24 cellular contexts compared by ENCODE assay signal in genomic region chr2:164721425-164721824, GRCh38.
A peak's percentile ranks its signal among the peaks of the same experiment; 100 is the strongest.
DNase-seq lines count a peak whose midpoint lies in the region; ATAC-seq and TF ChIP-seq lines count a peak whose summit lies in the region.
"Had no signal": no experiment of that assay in that cellular context is flagged by ENCODE, and none has a peak within 500 bp of the region (broad histone marks: within the 10 kb centered on the region; RNA-seq: fewer than 3 reads in every experiment).

No MANE protein-coding gene starts in this region.

- no peak for TF ChIP-seq POLR2A in breast epithelium (IDR thresholded peaks at IDR 0.05)

- H3K4me1 Mint-ChIP-seq in MCF 10A (ENCODE audit: insufficient read depth, unreplicated experiment), result peaks cover 15% of the 10 kb centered on the region
- no peaks in the 10 kb centered on the region for H3K4me1 Mint-ChIP-seq in activated T-cell treated with anti-CD3 and anti-CD28 coated beads, Interleukin-2, amount 50 U/mL, for 72 hours (ENCODE audit: low read depth)

- H3K4me3 ChIP-seq in breast epithelium (no peak overlapping the region), osteoblast (ENCODE audit: insufficient read depth, low read length) (no peak overlapping the region)

- no peak overlapping the region for H3K4me2 ChIP-seq in osteoblast (ENCODE audit: insufficient read depth, low read length)

- no peak overlapping the region for H3K4me3 Mint-ChIP-seq in MCF 10A (ENCODE audit: unreplicated experiment)
- H3K4me3 Mint-ChIP-seq in activated T-cell treated with anti-CD3 and anti-CD28 coated beads, Interleukin-2, amount 50 U/mL, for 72 hours, result no peak overlapping the region

- H3K27ac Mint-ChIP-seq in MCF 10A (ENCODE audit: low read depth, unreplicated experiment), result peak overlapping the region; percentile 84
- no peak overlapping the region for H3K27ac Mint-ChIP-seq in activated T-cell treated with anti-CD3 and anti-CD28 coated beads, Interleukin-2, amount 50 U/mL, for 72 hours

- POLR2A ChIA-PET in MCF 10A (lab: Yijun Ruan, JAX), result no interaction called here

- H2AFZ ChIP-seq in osteoblast (ENCODE audit: low read length), result no peak overlapping the region

- TF ChIP-seq CTCF in MCF 10A (IDR thresholded peaks at IDR 0.05; ENCODE audit: unreplicated experiment) (no peak), breast epithelium (IDR thresholded peaks at IDR 0.05) (no peak), osteoblast (IDR thresholded peaks at IDR 0.05; ENCODE audit: extremely low read depth, low read depth, low read length) (no peak), omental fat pad (IDR thresholded peaks at IDR 0.05) (no peak)

- H4K20me1 ChIP-seq in osteoblast (ENCODE audit: insufficient read depth, low read length), result no peaks in the 10 kb centered on the region

- H3K36me3 Mint-ChIP-seq in MCF 10A (ENCODE audit: insufficient read depth, unreplicated experiment), result peaks cover 8% of the 10 kb centered on the region
- no peaks in the 10 kb centered on the region for H3K36me3 Mint-ChIP-seq in activated T-cell treated with anti-CD3 and anti-CD28 coated beads, Interleukin-2, amount 50 U/mL, for 72 hours (ENCODE audit: insufficient read depth in 2 of 2)

- H3K27ac ChIP-seq in breast epithelium (no peak overlapping the region), osteoblast (ENCODE audit: low read depth, low read length) (no peak overlapping the region)
- H3K27ac ChIP-seq: 22Rv1, RWPE1 had no signal

- no peaks in the 10 kb centered on the region for H3K9me3 Mint-ChIP-seq in MCF 10A (ENCODE audit: unreplicated experiment)
- no peaks in the 10 kb centered on the region for H3K9me3 Mint-ChIP-seq in activated T-cell treated with anti-CD3 and anti-CD28 coated beads, Interleukin-2, amount 50 U/mL, for 72 hours
- H3K9me3 Mint-ChIP-seq: CD14-positive monocyte had no signal

- H3K9me3 ChIP-seq in breast epithelium, result no peaks in the 10 kb centered on the region
- no peaks in the 10 kb centered on the region for H3K9me3 ChIP-seq in osteoblast (ENCODE audit: low read depth, low read length)
- H3K9me3 ChIP-seq: BE2C had no signal

- CTCF ChIA-PET in MCF 10A (lab: Yijun Ruan, JAX), result interaction anchor here (0.9 to 1.3 kb wide), 2 partner anchors 25 to 192 kb away, joined by 3 to 6 read pairs; no protein-coding TSS in a partner anchor

- H3K27me3 ChIP-seq in breast epithelium (no peaks in the 10 kb centered on the region), osteoblast (ENCODE audit: insufficient read depth, low read length) (no peaks in the 10 kb centered on the region)
- H3K27me3 ChIP-seq: BE2C had no signal

- ATAC-seq in activated T-cell treated with anti-CD3 and anti-CD28 coated beads, Interleukin-2, amount 50 U/mL, for 72 hours (replicated peaks in 1 of 2), result no peak
- no peak for ATAC-seq in omental fat pad (ENCODE audit: low FRiP score)
- ATAC-seq: Panc1 had no signal

- H3K27me3 Mint-ChIP-seq in MCF 10A (ENCODE audit: insufficient read depth, unreplicated experiment), result no peaks in the 10 kb centered on the region
- H3K27me3 Mint-ChIP-seq in activated T-cell treated with anti-CD3 and anti-CD28 coated beads, Interleukin-2, amount 50 U/mL, for 72 hours (ENCODE audit: low read depth), result no peaks in the 10 kb centered on the region

- no TSS peak for BruUV-seq in MCF 10A (replicated peaks; lab: Mats Ljungman, UMichigan)

- DNase-seq in MCF 10A (ENCODE audit: unreplicated experiment) (no peak), breast epithelium (ENCODE audit: low spot score in 2 of 2) (no peak), kidney glomerular epithelial cell (lab: John Stamatoyannopoulos, UW) (peak; percentile 24), osteoblast (ENCODE audit: insufficient read length, low spot score, missing footprints) (peak; percentile 22), NOMO-1 (lab: John Stamatoyannopoulos, UW; ENCODE audit: unreplicated experiment in 2 of 2) (no peak), omental fat pad (ENCODE audit: low spot score) (no peak), 8988T (no peak)
- no peak for DNase-seq in activated T-cell treated with anti-CD3 and anti-CD28 coated beads, Interleukin-2, amount 50 U/mL, for 72 hours
- DNase-seq: ACHN, BE2C, DMS153, IMR-90, KG1, NCI-H1048, NCI-H1417 treated with DMSO at 0.1 percent for 48 hours, NCI-H1694 treated with DMSO at 0.1 percent for 48 hours, NCI-H2081, NCI-H2227 treated with DMSO at 0.1 percent for 48 hours, NCI-H526 treated with DMSO at 0.1 percent for 48 hours, SHP77 treated with DMSO at 0.1 percent for 48 hours had no signal

- no peaks in the 10 kb centered on the region for H3K4me1 ChIP-seq in breast epithelium
- H3K4me1 ChIP-seq in osteoblast (ENCODE audit: insufficient read depth, low read length), result peaks cover 10% of the 10 kb centered on the region
- H3K4me1 ChIP-seq: BE2C had no signal

- intact Hi-C loops in MCF 10A (cut with micrococcal nuclease), result no loop called here
- intact Hi-C loops in breast epithelium (cut with DNase I; ENCODE audit: low total_unique reads), result no loop called here

- H3K36me3 ChIP-seq in breast epithelium (no peaks in the 10 kb centered on the region), osteoblast (ENCODE audit: insufficient read depth, low read length) (no peaks in the 10 kb centered on the region)
- H3K36me3 ChIP-seq: BE2C had no signal

- H3K79me2 ChIP-seq in osteoblast (ENCODE audit: insufficient read depth, low read length), result no peaks in the 10 kb centered on the region

Comparison
In these comparisons a context has a peak if more than half of its experiments do, and no peak if none do; other contexts are left out.
1. DNase-seq: peak in kidney glomerular epithelial cell (single experiment) and osteoblast (single experiment); none in MCF 10A (single experiment), breast epithelium (0 of 2), activated T-cell treated with anti-CD3 and anti-CD28 coated beads, Interleukin-2, amount 50 U/mL, for 72 hours (0 of 2), NOMO-1 (0 of 2), omental fat pad (single experiment) and 8988T (single experiment).